In the genomic region with DNA sequence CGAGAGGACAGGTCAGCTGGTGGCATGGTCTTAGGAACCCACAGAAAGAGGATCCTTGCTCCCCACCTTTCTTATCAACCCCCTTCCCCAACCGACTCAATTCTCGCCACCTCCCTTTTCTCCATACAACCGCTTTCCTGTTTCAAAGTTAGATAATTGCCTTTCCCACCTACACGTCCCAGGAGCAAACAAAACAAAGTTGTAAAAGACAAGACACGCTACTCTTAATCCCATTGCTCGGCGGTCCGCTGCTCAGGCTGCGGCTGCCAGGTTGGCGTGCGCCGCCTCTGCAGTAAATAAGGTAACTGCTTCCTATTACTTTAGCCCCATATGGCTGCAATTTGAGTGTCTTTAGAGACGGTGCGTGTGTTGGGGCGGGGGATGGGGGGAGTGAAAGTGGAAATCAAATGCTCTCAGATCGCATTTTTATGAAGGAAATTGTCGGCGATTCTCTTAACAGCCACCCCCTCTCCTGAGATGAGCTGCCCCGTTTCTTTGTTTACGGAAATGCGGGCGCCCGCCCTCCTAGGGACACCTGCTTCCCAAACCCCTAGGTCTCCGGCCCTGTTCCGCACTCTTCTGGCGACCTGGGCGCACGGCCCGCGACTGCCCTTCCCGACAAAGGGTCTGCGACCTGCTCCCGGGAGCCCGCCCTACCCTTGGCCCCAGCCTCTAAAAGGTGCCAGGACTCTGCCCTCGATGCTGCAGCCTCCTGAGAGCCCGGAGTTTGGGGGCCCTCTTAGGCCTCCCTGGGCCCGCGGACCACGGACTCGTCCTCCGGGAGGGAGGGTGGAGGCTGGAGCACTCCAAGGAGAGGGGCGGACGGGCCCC, we compare ENCODE assay signal across 8 cellular contexts. TPM values are rescaled to one million over a fixed set of nuclear protein-coding genes. Genes with fewer than 3 reads are reported as not detected.
A peak's percentile ranks its signal among the peaks of the same experiment; 100 is the strongest.
DNase-seq lines count a peak whose midpoint lies in the region; ATAC-seq, FAIRE-seq and TF ChIP-seq lines count a peak whose summit lies in the region.

No MANE protein-coding gene starts in this region.

- no peaks in the 10 kb centered on the region for H3K79me2 ChIP-seq in keratinocyte (ENCODE audit: control insufficient read depth, insufficient read depth, low read length)

- peak overlapping the region; percentile 13 to 56 (median 29) for H3K4me3 ChIP-seq in keratinocyte (ENCODE audit: control insufficient read depth in 2 of 3, extremely low read depth in 1 of 3, insufficient read depth in 2 of 3, low read depth in 1 of 3, low read length in 3 of 3)

- no peaks in the 10 kb centered on the region for H3K36me3 Mint-ChIP-seq in activated T-cell treated with anti-CD3 and anti-CD28 coated beads, Interleukin-2, amount 50 U/mL, for 24 hours (ENCODE audit: low read depth)

- DNase-seq in NCI-H510A treated with DMSO at 0.1 percent for 48 hours (lab: John Stamatoyannopoulos, UW) (peak; percentile 57), NCI-H510A (lab: John Stamatoyannopoulos, UW) (no peak), NCI-H146 (lab: John Stamatoyannopoulos, UW) (peak; percentile 82), keratinocyte (ENCODE audit: low read depth, low spot score) (no peak), hepatic stellate cell (ENCODE audit: low spot score) (no peak)
- DNase-seq in activated T-cell treated with anti-CD3 and anti-CD28 coated beads, Interleukin-2, amount 50 U/mL, for 24 hours: peak; percentile 69

- H3K36me3 ChIP-seq in keratinocyte (ENCODE audit: control insufficient read depth in 2 of 2, extremely low read depth in 1 of 2, insufficient read depth in 2 of 2, low read length in 2 of 2): no peaks in the 10 kb centered on the region

- no peak for TF ChIP-seq CTCF in keratinocyte (optimal IDR thresholded peaks at IDR 0.05 in 1 of 3, IDR thresholded peaks at IDR 0.05 in 1 of 3, conservative IDR thresholded peaks at IDR 0.05 in 1 of 3; ENCODE audit: extremely low read depth in 1 of 3, insufficient read depth in 2 of 3, low read length in 3 of 3)

- FAIRE-seq in keratinocyte (lab: Jason Lieb, UNC): no peak

- peak overlapping the region; percentile 79 for H3K4me2 ChIP-seq in keratinocyte (ENCODE audit: control insufficient read depth, extremely low read depth, insufficient read depth, low read depth, low read length)

- H3K27ac Mint-ChIP-seq in activated T-cell treated with anti-CD3 and anti-CD28 coated beads, Interleukin-2, amount 50 U/mL, for 24 hours: peak overlapping the region; percentile 47

- peaks cover 54% of the 10 kb centered on the region for H3K4me1 Mint-ChIP-seq in activated T-cell treated with anti-CD3 and anti-CD28 coated beads, Interleukin-2, amount 50 U/mL, for 24 hours (ENCODE audit: low read depth)

- H3K27me3 Mint-ChIP-seq in activated T-cell treated with anti-CD3 and anti-CD28 coated beads, Interleukin-2, amount 50 U/mL, for 24 hours: peaks cover 65% of the 10 kb centered on the region

- H3K9me3 ChIP-seq in keratinocyte (ENCODE audit: control insufficient read depth, low read depth, low read length): no peaks in the 10 kb centered on the region

- H3K9me3 Mint-ChIP-seq in activated T-cell treated with anti-CD3 and anti-CD28 coated beads, Interleukin-2, amount 50 U/mL, for 24 hours: no peaks in the 10 kb centered on the region

- peaks cover 79% of the 10 kb centered on the region for H3K27me3 ChIP-seq in keratinocyte (ENCODE audit: control insufficient read depth, extremely low read depth, insufficient read depth, low read length)

- H3K4me1 ChIP-seq in keratinocyte (ENCODE audit: control insufficient read depth, extremely low read depth, insufficient read depth, low read length): peaks cover 42% of the 10 kb centered on the region

- peak overlapping the region; percentile 49 for H3K4me3 Mint-ChIP-seq in activated T-cell treated with anti-CD3 and anti-CD28 coated beads, Interleukin-2, amount 50 U/mL, for 24 hours

- H3K9ac ChIP-seq in keratinocyte (ENCODE audit: control insufficient read depth, extremely low read depth, insufficient read depth, low read length): no peak overlapping the region

- dilution Hi-C loops in keratinocyte (cut with MboI; ENCODE audit: extremely low pct_ligation_motif_present, low sequenced_read_pairs): no loop called here

- H2AFZ ChIP-seq in keratinocyte (ENCODE audit: control insufficient read depth, low read length): peak overlapping the region; percentile 6

- no peaks in the 10 kb centered on the region for H4K20me1 ChIP-seq in keratinocyte (ENCODE audit: control insufficient read depth, extremely low read depth, insufficient read depth, low read length)

- no peak overlapping the region for H3K27ac ChIP-seq in keratinocyte (ENCODE audit: control insufficient read depth, insufficient read depth, low read length)

- H3K9me1 ChIP-seq in keratinocyte (ENCODE audit: control insufficient read depth, extremely low read depth, insufficient read depth, low read length): no peaks in the 10 kb centered on the region

- ATAC-seq in GM18861 (IDR thresholded peaks at IDR 0.05; ENCODE audit: unreplicated experiment) (no peak), HG03439 (IDR thresholded peaks at IDR 0.05; ENCODE audit: unreplicated experiment) (no peak)

RNA-seq across cellular contexts. Expression of a gene that starts 3.7 kb away (rescaled TPM):
- polyA plus RNA-seq in keratinocyte: 0.22 to 0.49 TPM (median 0.24 TPM) in 3 replicates
- polyA plus RNA-seq in keratinocyte (2011; ENCODE audit: low read depth): 0.31 TPM
- polyA plus RNA-seq in keratinocyte (2011; cell fraction: cytosol; rRNA removed): 0.29 and 0.86 TPM in 2 replicates
- 0.67 and 1.5 TPM in 2 replicates for polyA plus RNA-seq in keratinocyte (2011; cell fraction: nucleus; rRNA removed)
- 2.2 and 2.8 TPM in 2 replicates for polyA plus RNA-seq in keratinocyte (2012; ENCODE audit: low replicate concordance)
- 0.13 to 0.38 TPM (median 0.36 TPM) in 3 replicates for polyA minus RNA-seq in keratinocyte
- polyA minus RNA-seq in keratinocyte (2011; cell fraction: cytosol; rRNA and poly(A)+ RNA removed): not detected
- polyA minus RNA-seq in keratinocyte (2011; cell fraction: nucleus; rRNA and poly(A)+ RNA removed): 0.53 and 1.9 TPM in 2 replicates

RNA-seq across cellular contexts. Expression of a gene that starts 22.6 kb away (rescaled TPM):
- polyA plus RNA-seq in keratinocyte: 1.7 to 2.3 TPM (median 1.8 TPM) in 3 replicates
- polyA plus RNA-seq in keratinocyte (2011; ENCODE audit: low read depth): 0.32 TPM
- 1.1 and 1.8 TPM in 2 replicates for polyA plus RNA-seq in keratinocyte (2011; cell fraction: cytosol; rRNA removed)
- polyA plus RNA-seq in keratinocyte (2011; cell fraction: nucleus; rRNA removed): 3.6 and 4.7 TPM in 2 replicates
- 0.93 and 2.2 TPM in 2 replicates for polyA plus RNA-seq in keratinocyte (2012; ENCODE audit: low replicate concordance)
- 2.2 to 3.3 TPM (median 2.4 TPM) in 3 replicates for polyA minus RNA-seq in keratinocyte
- polyA minus RNA-seq in keratinocyte (2011; cell fraction: cytosol; rRNA and poly(A)+ RNA removed): 2.3 TPM
- 2.2 and 3.3 TPM in 2 replicates for polyA minus RNA-seq in keratinocyte (2011; cell fraction: nucleus; rRNA and poly(A)+ RNA removed)

RNA-seq across cellular contexts. Expression of a gene that starts 38.7 kb away (rescaled TPM):
- 5.4 to 11.0 TPM (median 7.0 TPM) in 3 replicates for polyA plus RNA-seq in keratinocyte
- polyA plus RNA-seq in keratinocyte (2011; ENCODE audit: low read depth): 26.5 TPM
- 3.5 and 6.7 TPM in 2 replicates for polyA plus RNA-seq in keratinocyte (2011; cell fraction: cytosol; rRNA removed)
- polyA plus RNA-seq in keratinocyte (2011; cell fraction: nucleus; rRNA removed): 9.5 and 9.7 TPM in 2 replicates
- 8.2 and 21.9 TPM in 2 replicates for polyA plus RNA-seq in keratinocyte (2012; ENCODE audit: low replicate concordance)
- polyA minus RNA-seq in keratinocyte: 1.8 to 6.5 TPM (median 2.7 TPM) in 3 replicates
- polyA minus RNA-seq in keratinocyte (2011; cell fraction: cytosol; rRNA and poly(A)+ RNA removed): 17.5 TPM
- 12.8 and 12.9 TPM in 2 replicates for polyA minus RNA-seq in keratinocyte (2011; cell fraction: nucleus; rRNA and poly(A)+ RNA removed)

Comparison
In these comparisons a context has a peak if more than half of its experiments do, and no peak if none do; other contexts are left out.
1. DNase-seq: peak in NCI-H510A treated with DMSO at 0.1 percent for 48 hours (single experiment), NCI-H146 (single experiment) and activated T-cell treated with anti-CD3 and anti-CD28 coated beads, Interleukin-2, amount 50 U/mL, for 24 hours (single experiment); none in NCI-H510A (single experiment), keratinocyte (single experiment) and hepatic stellate cell (single experiment).